Comparison of ENCODE assay signal across 19 cellular contexts in genomic region chr20:32124916-32125454, GRCh38. TPM values are rescaled to one million over a fixed set of nuclear protein-coding genes. Genes with fewer than 3 reads are reported as not detected.
A peak's percentile ranks its signal among the peaks of the same experiment; 100 is the strongest.
DNase-seq lines count a peak whose midpoint lies in the region; ATAC-seq, FAIRE-seq and TF ChIP-seq lines count a peak whose summit lies in the region.
"Had no signal": no experiment of that assay in that cellular context is flagged by ENCODE, and none has a peak within 500 bp of the region (broad histone marks: within the 10 kb centered on the region; RNA-seq: fewer than 3 reads in every experiment).

No MANE protein-coding gene starts in this region.

- peaks cover 11 to 33% of the 10 kb centered on the region in 2 donors for H3K36me3 Mint-ChIP-seq in stimulated activated naive B cell treated with anti-CD40 and anti-IgM and Interleukin-4, amounts not matched to agents 10 μg/mL and 1 μg/mL and 100 μg/mL, for 72 hours

- H3K4me1 ChIP-seq in BLaER1 (no peaks in the 10 kb centered on the region), K562 (replicated peaks in 1 of 2; ENCODE audit: control insufficient read depth in 2 of 2, insufficient read depth in 2 of 2, low read length in 2 of 2) (no peaks in the 10 kb centered on the region; a peak in 1 of 5 replicates), SK-N-SH (ENCODE audit: control insufficient read depth in 1 of 2, insufficient read depth in 2 of 2, low read depth in 1 of 2, low read length in 1 of 2) (no peaks in the 10 kb centered on the region; a peak in 1 of 4 replicates)
- H3K4me1 ChIP-seq: Caco-2 had no signal

- H3K4me3 Mint-ChIP-seq in stimulated activated naive B cell treated with anti-CD40 and anti-IgM and Interleukin-4, amounts not matched to agents 10 μg/mL and 1 μg/mL and 100 μg/mL, for 72 hours: no peak overlapping the region
- H3K4me3 Mint-ChIP-seq: CD4-positive, CD25-positive, alpha-beta regulatory T cell; CD8-positive, alpha-beta T cell; HFFc6 had no signal

- no peak for ATAC-seq in K562
- peak in 1 of 2 donors; percentile 53 for ATAC-seq in stimulated activated naive B cell treated with anti-CD40 and anti-IgM and Interleukin-4, amounts not matched to agents 10 μg/mL and 1 μg/mL and 100 μg/mL, for 72 hours (replicated peaks)
- ATAC-seq: CD8-positive, alpha-beta T cell; GM12878 had no signal

- H3K4me2 ChIP-seq in BLaER1 (no peak overlapping the region), K562 (ENCODE audit: insufficient read depth, low read length) (no peak overlapping the region), SK-N-SH (no peak overlapping the region)

- no peaks in the 10 kb centered on the region for H3K27me3 Mint-ChIP-seq in stimulated activated naive B cell treated with anti-CD40 and anti-IgM and Interleukin-4, amounts not matched to agents 10 μg/mL and 1 μg/mL and 100 μg/mL, for 72 hours
- H3K27me3 Mint-ChIP-seq: CD4-positive, CD25-positive, alpha-beta regulatory T cell had no signal

- H3F3A ChIP-seq in SK-N-SH (replicated peaks; ENCODE audit: insufficient read depth): peaks cover 5% of the 10 kb centered on the region

- TF ChIP-seq EP300 in K562 (IDR thresholded peaks at IDR 0.05; ENCODE audit: low read length) (no peak), SK-N-SH (IDR thresholded peaks at IDR 0.05; ENCODE audit: borderline replicate concordance in 1 of 2, low read depth in 1 of 2, low read length in 1 of 2) (no peak)

- no peak for TF ChIP-seq POLR2A in GM12891 (IDR thresholded peaks at IDR 0.05; ENCODE audit: low read depth, low read length)
- TF ChIP-seq POLR2A in K562 (conservative IDR thresholded peaks at IDR 0.05): no peak

- WGBS in K562 (ENCODE audit: insufficient coverage, low coverage, missing lambda C conversion rate): 76% methylated on average over 4 of the region's 4 CpGs
- 94% methylated on average over 4 of the region's 4 CpGs for WGBS in SK-N-SH (ENCODE audit: low lambda C conversion rate)

- H3K27ac ChIP-seq in BLaER1 (0 out of 2 replicates have a peak overlapping the region, but pooled peaks have one; percentile 13), K562 (ENCODE audit: extremely low read depth, low read depth, low read length) (no peak overlapping the region), SK-N-SH (ENCODE audit: low read depth in 2 of 2, low read length in 1 of 2) (no peak overlapping the region; a peak in 1 of 4 replicates)
- H3K27ac ChIP-seq: C4-2B had no signal

- no peak overlapping the region for H3K4me3 ChIP-seq in BLaER1
- H3K4me3 ChIP-seq in K562: no peak overlapping the region
- H3K4me3 ChIP-seq in SK-N-SH (ENCODE audit: low read depth in 2 of 2, low read length in 1 of 2): no peak overlapping the region
- H3K4me3 ChIP-seq: GM12878, HAP-1 had no signal

- FAIRE-seq in GM12891 (lab: Jason Lieb, UNC) (peak; percentile 40), K562 (lab: Jason Lieb, UNC) (no peak)
- FAIRE-seq: GM12878, GM18507, H54 had no signal

- H3K9me2 ChIP-seq in SK-N-SH: no peaks in the 10 kb centered on the region

- H3K9ac ChIP-seq in BLaER1: no peak overlapping the region
- H3K9ac ChIP-seq in K562 (ENCODE audit: insufficient read depth in 1 of 2, low read depth in 2 of 2, low read length in 2 of 2): no peak overlapping the region
- H3K9ac ChIP-seq in SK-N-SH: no peak overlapping the region

- H3K27ac Mint-ChIP-seq in stimulated activated naive B cell treated with anti-CD40 and anti-IgM and Interleukin-4, amounts not matched to agents 10 μg/mL and 1 μg/mL and 100 μg/mL, for 72 hours: peak overlapping the region; percentile 25
- H3K27ac Mint-ChIP-seq: CD8-positive, alpha-beta T cell; HFFc6 had no signal

- CTCF ChIA-PET in K562 (lab: Yijun Ruan, JAX; ENCODE audit: low intra/inter-chr PET ratio): no interaction called here
- CTCF ChIA-PET in SK-N-SH (lab: Yijun Ruan, JAX): no interaction called here

- peaks cover 67% of the 10 kb centered on the region for H3K36me3 ChIP-seq in BLaER1
- H3K36me3 ChIP-seq in K562 (ENCODE audit: control insufficient read depth, insufficient read depth, low read length): peaks cover 25% of the 10 kb centered on the region; the same call in 2 of the 3 replicates
- peaks cover 3 to 8% of the 10 kb centered on the region in 2 experiments for H3K36me3 ChIP-seq in SK-N-SH (replicated peaks in 1 of 2; ENCODE audit: control insufficient read depth in 1 of 2, insufficient read depth in 2 of 2, low read length in 1 of 2)

- H3K79me2 ChIP-seq in K562 (ENCODE audit: control insufficient read depth, insufficient read depth, low read length) (peaks cover 50% of the 10 kb centered on the region), SK-N-SH (ENCODE audit: insufficient read depth) (peaks cover 75% of the 10 kb centered on the region)

- POLR2A ChIA-PET in K562 (lab: Yijun Ruan, JAX): interaction anchor here (0.9 kb wide), 1 partner anchor 18 kb away, joined by 3 read pairs; no protein-coding TSS in a partner anchor
- POLR2A ChIA-PET in SK-N-SH (lab: Yijun Ruan, JAX): no interaction called here

- H2AFZ ChIP-seq in K562 (ENCODE audit: low read depth, low read length) (no peak overlapping the region), SK-N-SH (ENCODE audit: low read depth) (no peak overlapping the region)

- peaks cover 18% of the 10 kb centered on the region for H3K9me3 ChIP-seq in BLaER1
- no peaks in the 10 kb centered on the region for H3K9me3 ChIP-seq in K562 (replicated peaks; ENCODE audit: control insufficient read depth, insufficient read depth, low read depth, low read length)
- no peaks in the 10 kb centered on the region for H3K9me3 ChIP-seq in SK-N-SH

- TF ChIP-seq RAD21 in K562 (CRISPR knock-in tag; conservative IDR thresholded peaks at IDR 0.05 in 1 of 2, IDR thresholded peaks at IDR 0.05 in 1 of 2): no peak
- no peak for TF ChIP-seq RAD21 in SK-N-SH (IDR thresholded peaks at IDR 0.05; ENCODE audit: low read length)

- peaks cover 10 to 15% of the 10 kb centered on the region in 2 donors for H3K4me1 Mint-ChIP-seq in stimulated activated naive B cell treated with anti-CD40 and anti-IgM and Interleukin-4, amounts not matched to agents 10 μg/mL and 1 μg/mL and 100 μg/mL, for 72 hours

- H4K20me1 ChIP-seq in BLaER1 (peaks cover 64% of the 10 kb centered on the region), K562 (replicated peaks; ENCODE audit: control insufficient read depth, insufficient read depth, low read length) (peaks cover 9% of the 10 kb centered on the region; the same call in 1 of the 2 replicates), SK-N-SH (ENCODE audit: insufficient read depth) (peaks cover 57% of the 10 kb centered on the region)

- BruUV-seq in K562 (replicated peaks; lab: Mats Ljungman, UMichigan): no TSS peak

- no peaks in the 10 kb centered on the region for H3K9me3 Mint-ChIP-seq in stimulated activated naive B cell treated with anti-CD40 and anti-IgM and Interleukin-4, amounts not matched to agents 10 μg/mL and 1 μg/mL and 100 μg/mL, for 72 hours
- H3K9me3 Mint-ChIP-seq: CD4-positive, CD25-positive, alpha-beta regulatory T cell; CD8-positive, alpha-beta T cell; HFFc6 had no signal

- H3K27me3 ChIP-seq in BLaER1 (no peaks in the 10 kb centered on the region), K562 (ENCODE audit: control insufficient read depth in 2 of 2, insufficient read depth in 2 of 2, low read length in 2 of 2) (no peaks in the 10 kb centered on the region), SK-N-SH (ENCODE audit: insufficient read depth) (no peaks in the 10 kb centered on the region)

- intact Hi-C loops in K562 (cut with micrococcal nuclease): no loop called here

- TF ChIP-seq CTCF in K562 (IDR thresholded peaks at IDR 0.05 in 2 of 3, conservative IDR thresholded peaks at IDR 0.05 in 1 of 3; ENCODE audit: insufficient read depth in 2 of 3, low read depth in 1 of 3, low read length in 3 of 3) (no peak), SK-N-SH (IDR thresholded peaks at IDR 0.05) (no peak)

- no peaks in the 10 kb centered on the region for H3K9me1 ChIP-seq in K562 (ENCODE audit: control insufficient read depth, insufficient read depth, low read length)

- DNase-seq in GM12891 (ENCODE audit: insufficient read length, low spot score) (no peak), K562 (ENCODE audit: extremely low read depth in 1 of 4, low spot score in 3 of 4) (no peak), SK-N-SH (no peak), EL (no peak)
- DNase-seq in stimulated activated naive B cell treated with anti-CD40 and anti-IgM and Interleukin-4, amounts not matched to agents 10 μg/mL and 1 μg/mL and 100 μg/mL, for 72 hours: no peak
- DNase-seq: CD4-positive, CD25-positive, alpha-beta regulatory T cell; CD8-positive, alpha-beta T cell; DMS153; DND-41; GDM1; GOT3; HFFc6 had no signal

- in situ Hi-C loops in K562 (cut with MboI): no loop called here

TF ChIP-seq in GM12891, 5 proteins besides CTCF, POLR2A, EP300 and RAD21 (continues in another document):
- TF ChIP-seq SPI1 (IDR thresholded peaks at IDR 0.05; ENCODE audit: low read depth, low read length) (no peak), TAF1 (IDR thresholded peaks at IDR 0.05; ENCODE audit: low read depth, low read length) (no peak)

TF ChIP-seq in K562, 482 proteins besides CTCF, POLR2A, EP300 and RAD21:
- TF ChIP-seq KHSRP (IDR thresholded peaks at IDR 0.05) (no peak), ZKSCAN1 (IDR thresholded peaks at IDR 0.05; ENCODE audit: low read depth, low read length) (peak; percentile 87; the same call in 1 of the 2 replicates)

TF ChIP-seq in SK-N-SH, 30 proteins besides CTCF, POLR2A, EP300 and RAD21 (continues in another document):
- no peak for TF ChIP-seq FOXM1 (IDR thresholded peaks at IDR 0.05; ENCODE audit: low read depth)

RNA-seq across cellular contexts. Expression of gene TM9SF4, which starts 15.5 kb away (rescaled TPM):
- 19.1 TPM for polyA plus RNA-seq in GM12891 (2012; ENCODE audit: low read depth, missing spikeins)
- total RNA-seq in K562 (2011; cell fraction: chromatin; rRNA removed; ENCODE audit: low replicate concordance): 78.5 and 135 TPM in 2 replicates
- total RNA-seq in K562 (2011; cell fraction: nucleolus; rRNA removed): 130 and 142 TPM in 2 replicates
- total RNA-seq in K562 (2011; cell fraction: nucleoplasm; rRNA removed): 113 and 145 TPM in 2 replicates
- total RNA-seq in K562 (2014; rRNA removed): 14.5 and 22.1 TPM in 2 replicates
- 19.7 and 20.9 TPM in 2 replicates for total RNA-seq in K562 (2014; rRNA removed; fragmentation: Illumina TruSeq; extraction: Trizol)
- 25.6 and 29.2 TPM in 2 replicates for total RNA-seq in K562 (2015; rRNA removed; fragmentation: Illumina TruSeq; extraction: Trizol)
- total RNA-seq in K562 (2021): 35.0 and 37.9 TPM in 2 replicates
- polyA plus RNA-seq in K562 (2011; rRNA removed): 39.7 and 54.8 TPM in 2 replicates
- polyA plus RNA-seq in K562 (2011; cell fraction: cytosol; rRNA removed): 46.2 and 53.5 TPM in 2 replicates
- 53.7 and 73.9 TPM in 2 replicates for polyA plus RNA-seq in K562 (2011; cell fraction: nucleus; rRNA removed)
- polyA plus RNA-seq in K562 (2012): 30.7 and 40.9 TPM in 2 replicates
- 41.0 and 46.3 TPM in 2 replicates for polyA plus RNA-seq in K562 (2014; fragmentation: Illumina TruSeq; extraction: Trizol)
- polyA plus RNA-seq in K562 (2014; fragmentation: Nextera tagmentation; extraction: Ambion mirVana): 10 to 100 TPM; 15.9 to 20.2 TPM
- polyA plus RNA-seq in K562 (2014; rRNA removed): 26.9 and 30.2 TPM in 2 replicates
- 45.1 and 50.0 TPM in 2 replicates for polyA minus RNA-seq in K562 (2011; rRNA and poly(A)+ RNA removed)
- polyA minus RNA-seq in K562 (2011; cell fraction: cytosol; rRNA and poly(A)+ RNA removed): 38.8 and 51.2 TPM in 2 replicates
- 41.9 and 70.4 TPM in 2 replicates for polyA minus RNA-seq in K562 (2011; cell fraction: nucleus; rRNA and poly(A)+ RNA removed)
- 61.0 and 67.8 TPM in 2 replicates for polyA plus RNA-seq in SK-N-SH (2012; rRNA removed)
- polyA plus RNA-seq in SK-N-SH (2012; cell fraction: cytosol; rRNA removed): 40.5 and 43.7 TPM in 2 replicates
- 69.3 and 83.9 TPM in 2 replicates for polyA plus RNA-seq in SK-N-SH (2012; cell fraction: nucleus; rRNA removed)
